Comparison of ENCODE assay signal across 28 cellular contexts in genomic region chr11:93143186-93143585, GRCh38. TPM values are rescaled to one million over a fixed set of nuclear protein-coding genes. Genes with fewer than 3 reads are reported as not detected.
DNase-seq lines count a peak whose midpoint lies in the region; ATAC-seq and TF ChIP-seq lines count a peak whose summit lies in the region.
"Had no signal": no experiment of that assay in that cellular context is flagged by ENCODE, and none has a peak within 500 bp of the region (broad histone marks: within the 10 kb centered on the region; RNA-seq: fewer than 3 reads in every experiment).

No MANE protein-coding gene starts in this region.

- no peak overlapping the region for H2AK5ac ChIP-seq in IMR-90 (ENCODE audit: low read depth, low read length)

- H3K9me3 Mint-ChIP-seq in neural progenitor cell: no peaks in the 10 kb centered on the region
- H3K9me3 Mint-ChIP-seq: nephron, type B pancreatic cell had no signal

- H3K9me1 ChIP-seq in IMR-90 (ENCODE audit: insufficient read depth, low read length): no peaks in the 10 kb centered on the region

- peaks cover 2% of the 10 kb centered on the region; the same call in 1 of the 2 replicates for H3K36me3 ChIP-seq in IMR-90 (ENCODE audit: control insufficient read depth, insufficient read depth, low read length)
- H3K36me3 ChIP-seq in neural progenitor cell: no peaks in the 10 kb centered on the region
- H3K36me3 ChIP-seq: MG63, right atrium auricular region had no signal

- H3K4ac ChIP-seq in IMR-90 (ENCODE audit: low read depth, low read length): no peak overlapping the region

- TF ChIP-seq RAD21 in IMR-90 (IDR thresholded peaks at IDR 0.05; ENCODE audit: low read length): no peak

- H3K18ac ChIP-seq in IMR-90 (ENCODE audit: low read depth, low read length): no peak overlapping the region

- no peak overlapping the region for H3K27ac Mint-ChIP-seq in neural progenitor cell
- H3K27ac Mint-ChIP-seq: activated naive CD8-positive, alpha-beta T cell treated with anti-CD3 and anti-CD28 coated beads for 36 hours; nephron; type B pancreatic cell had no signal

- peaks cover 3% of the 10 kb centered on the region for H3K36me3 Mint-ChIP-seq in neural progenitor cell

- no peak overlapping the region for H2BK15ac ChIP-seq in IMR-90 (ENCODE audit: low read depth, low read length)

- no peak overlapping the region for H3K9ac ChIP-seq in IMR-90 (ENCODE audit: low read depth, low read length)
- H3K9ac ChIP-seq in neural progenitor cell: no peak overlapping the region
- H3K9ac ChIP-seq: parathyroid adenoma had no signal

- H2BK20ac ChIP-seq in IMR-90 (ENCODE audit: low read depth, low read length): no peak overlapping the region

- H3K4me3 ChIP-seq in IMR-90 (ENCODE audit: insufficient read depth, low read depth, low read length) (no peak overlapping the region), cardiac fibroblast (replicated peaks in 1 of 2; ENCODE audit: low read depth in 2 of 2, low read length in 2 of 2) (no peak overlapping the region), neural progenitor cell (no peak overlapping the region)
- H3K4me3 ChIP-seq: lower lobe of right lung, MG63, mucosa of descending colon, right atrium auricular region, spleen had no signal

- no peak overlapping the region for H2AK9ac ChIP-seq in IMR-90 (replicated peaks; ENCODE audit: low read depth, low read length, poor library complexity)

- no peaks in the 10 kb centered on the region for H3K4me1 ChIP-seq in IMR-90 (ENCODE audit: control insufficient read depth, insufficient read depth, low read length)
- peaks cover 14% of the 10 kb centered on the region for H3K4me1 ChIP-seq in neural progenitor cell
- H3K4me1 ChIP-seq: Caco-2, lower lobe of right lung, parathyroid adenoma, right atrium auricular region, spleen had no signal

- intact Hi-C loops in IMR-90 (cut with micrococcal nuclease): no loop called here

- no peak overlapping the region for H3K4me2 ChIP-seq in IMR-90 (ENCODE audit: low read depth, low read length)
- no peak overlapping the region for H3K4me2 ChIP-seq in neural progenitor cell

- H4K5ac ChIP-seq in IMR-90 (ENCODE audit: low read depth, low read length): no peak overlapping the region

- BruUV-seq in IMR-90 (replicated peaks; lab: Mats Ljungman, UMichigan): no TSS peak

- no peak overlapping the region for H4K91ac ChIP-seq in IMR-90 (ENCODE audit: insufficient read depth, low read depth, low read length)

- H2AFZ ChIP-seq in IMR-90 (replicated peaks; ENCODE audit: low read length, poor library complexity) (no peak overlapping the region), neural progenitor cell (replicated peaks) (no peak overlapping the region)
- H2AFZ ChIP-seq: parathyroid adenoma had no signal

- no peak overlapping the region for H3K56ac ChIP-seq in IMR-90 (ENCODE audit: extremely low read depth, insufficient read depth, low read length)

- peak; percentile 90 for ATAC-seq in IMR-90 (ENCODE audit: low read depth)
- ATAC-seq in GM19467 (IDR thresholded peaks at IDR 0.05; ENCODE audit: unreplicated experiment): no peak
- ATAC-seq: activated CD4-positive, CD25-positive, alpha-beta regulatory T cell treated with anti-CD3 and anti-CD28 coated beads, Interleukin-2, amount 50 U/mL, for 24 hours; lower lobe of right lung; mucosa of descending colon had no signal

- H2BK5ac ChIP-seq in IMR-90 (ENCODE audit: low read depth, low read length, poor library complexity, severe bottlenecking): peak overlapping the region; percentile 40

- H3K9me3 ChIP-seq in IMR-90 (ENCODE audit: control insufficient read depth, insufficient read depth, low read length) (no peaks in the 10 kb centered on the region), neural progenitor cell (ENCODE audit: low read depth) (no peaks in the 10 kb centered on the region)
- H3K9me3 ChIP-seq: Caco-2, lower lobe of right lung, MG63, mucosa of descending colon, right atrium auricular region had no signal

- H4K8ac ChIP-seq in IMR-90 (ENCODE audit: low read depth in 2 of 2, low read length in 2 of 2): peak overlapping the region in 1 of 2 experiments; percentile 33; a peak in 1 of 4 replicates

- DNase-seq in EH (ENCODE audit: low read depth) (peak; percentile 85), IMR-90 (peak; percentile 76), cardiac fibroblast (ENCODE audit: low read depth in 2 of 2) (peak; percentile 7 to 40), non-pigmented ciliary epithelial cell (ENCODE audit: low read depth) (peak; percentile 43), cerebellar nuclear complex (lab: John Stamatoyannopoulos, UW) (no peak), neural progenitor cell (ENCODE audit: low spot score) (no peak)
- DNase-seq in activated CD4-positive, CD25-positive, alpha-beta regulatory T cell (lab: John Stamatoyannopoulos, UW): no peak
- DNase-seq: ACHN; activated CD4-positive, alpha-beta T cell treated with anti-CD3 and anti-CD28 coated beads, Interleukin-2, amount 50 U/mL, for 48 hours; activated effector memory CD4-positive, alpha-beta T cell treated with anti-CD3 and anti-CD28 coated beads, Interleukin-2, amount 50 U/mL, for 16 hours; activated naive CD8-positive, alpha-beta T cell treated with anti-CD3 and anti-CD28 coated beads for 36 hours; Caco-2; DMS79 treated with DMSO at 0.1 percent for 48 hours; lower lobe of right lung; MG63; mucosa of descending colon; NCI-H82; RPMI8226; spleen; stimulated activated CD4-positive, alpha-beta T cell treated with anti-CD3 and anti-CD28 coated beads, Interleukin-2, amount 100 ng/mL, for 48 hours; substantia nigra had no signal

- H2BK120ac ChIP-seq in IMR-90 (ENCODE audit: low read depth, low read length): no peak overlapping the region; the same call in 1 of the 2 replicates

- no peak overlapping the region for H3K23ac ChIP-seq in IMR-90 (ENCODE audit: low read depth, low read length)

- dilution Hi-C loops in IMR-90 (cut with HindIII; ENCODE audit: low sequenced_read_pairs, unreplicated experiment): no loop called here

- no peaks in the 10 kb centered on the region for H4K20me1 ChIP-seq in IMR-90 (ENCODE audit: insufficient read depth, low read length)
- H4K20me1 ChIP-seq in neural progenitor cell (ENCODE audit: low read depth): no peaks in the 10 kb centered on the region

- no peak overlapping the region for H3K4me3 Mint-ChIP-seq in neural progenitor cell
- H3K4me3 Mint-ChIP-seq: activated naive CD8-positive, alpha-beta T cell treated with anti-CD3 and anti-CD28 coated beads for 36 hours; nephron; type B pancreatic cell had no signal

- TF ChIP-seq POLR2A in IMR-90 (IDR thresholded peaks at IDR 0.05; ENCODE audit: low read depth, low read length): no peak

- POLR2A ChIA-PET in IMR-90 (lab: Charles Lee; ENCODE audit: unreplicated experiment): no interaction called here

- in situ Hi-C loops in IMR-90 (cut with MboI; ENCODE audit: low sequenced_read_pairs): no loop called here

- H3K27me3 ChIP-seq in IMR-90 (ENCODE audit: control insufficient read depth, insufficient read depth, low read length): no peaks in the 10 kb centered on the region
- H3K27me3 ChIP-seq in neural progenitor cell: no peaks in the 10 kb centered on the region
- H3K27me3 ChIP-seq: MG63, right atrium auricular region, spleen had no signal

- H3K27ac ChIP-seq in IMR-90 (ENCODE audit: insufficient read depth, low read length): no peak overlapping the region
- H3K27ac ChIP-seq in neural progenitor cell: no peak overlapping the region
- H3K27ac ChIP-seq: C4-2B, lower lobe of right lung, parathyroid adenoma, right atrium auricular region, spleen had no signal

- H3F3A ChIP-seq in neural progenitor cell (ENCODE audit: low read depth): peaks cover 19% of the 10 kb centered on the region

- H3K4me1 Mint-ChIP-seq in neural progenitor cell: no peaks in the 10 kb centered on the region
- H3K4me1 Mint-ChIP-seq: activated naive CD8-positive, alpha-beta T cell treated with anti-CD3 and anti-CD28 coated beads for 36 hours had no signal

- CTCF ChIA-PET in IMR-90 (lab: Yijun Ruan, JAX): no interaction called here

- H3K79me2 ChIP-seq in neural progenitor cell (ENCODE audit: low read depth): no peaks in the 10 kb centered on the region
- H3K79me2 ChIP-seq: parathyroid adenoma had no signal

- H3K27me3 Mint-ChIP-seq in neural progenitor cell (ENCODE audit: insufficient read depth, low read depth): no peaks in the 10 kb centered on the region
- H3K27me3 Mint-ChIP-seq: activated naive CD8-positive, alpha-beta T cell treated with anti-CD3 and anti-CD28 coated beads for 36 hours; type B pancreatic cell had no signal

- H3K79me1 ChIP-seq in IMR-90 (ENCODE audit: low read depth in 1 of 2, low read length in 2 of 2): no peaks in the 10 kb centered on the region

- no peak overlapping the region for H3K14ac ChIP-seq in IMR-90 (replicated peaks; ENCODE audit: low read depth, low read length)

- TF ChIP-seq CTCF in IMR-90 (conservative IDR thresholded peaks at IDR 0.05; ENCODE audit: low read depth, low read length) (no peak), cardiac fibroblast (IDR thresholded peaks at IDR 0.05; ENCODE audit: low read depth, low read length) (no peak), neural progenitor cell (IDR thresholded peaks at IDR 0.05) (no peak)

TF ChIP-seq in IMR-90, 13 proteins besides CTCF, POLR2A, EP300 and RAD21:
- no peak for TF ChIP-seq CEBPB (IDR thresholded peaks at IDR 0.05; ENCODE audit: low read depth, low read length)
- TF ChIP-seq ELK1 (IDR thresholded peaks at IDR 0.05; ENCODE audit: borderline replicate concordance, low read depth, low read length): no peak
- no peak for TF ChIP-seq MXI1 (IDR thresholded peaks at IDR 0.05; ENCODE audit: borderline replicate concordance, low read depth, low read length)
- TF ChIP-seq NFE2L2 (IDR thresholded peaks at IDR 0.05; ENCODE audit: low read depth, low read length): no peak
- TF ChIP-seq CHD1 (IDR thresholded peaks at IDR 0.05; ENCODE audit: low read depth, low read length): no peak
- no peak for TF ChIP-seq RCOR1 (IDR thresholded peaks at IDR 0.05; ENCODE audit: insufficient replicate concordance, low read length)
- no peak for TF ChIP-seq RFX5 (IDR thresholded peaks at IDR 0.05; ENCODE audit: low read depth, low read length)
- no peak for TF ChIP-seq SMC3 (IDR thresholded peaks at IDR 0.05; ENCODE audit: low read depth, low read length)

RNA-seq across cellular contexts. Expression of gene SLC36A4, which starts 54.6 kb away (rescaled TPM):
- total RNA-seq in IMR-90 (2012; rRNA removed) (13.1 and 23.6 TPM in 2 replicates), neural progenitor cell (ENCODE audit: low replicate concordance) (31.6 and 67.6 TPM in 2 replicates)
- polyA plus RNA-seq in IMR-90 (2012; rRNA removed): 6.2 and 9.2 TPM in 2 replicates
- polyA plus RNA-seq in IMR-90 (2012; cell fraction: cytosol; rRNA removed): 3.5 and 4.7 TPM in 2 replicates
- polyA plus RNA-seq in IMR-90 (2012; cell fraction: nucleus; rRNA removed; ENCODE audit: low replicate concordance): 2.2 and 7.3 TPM in 2 replicates

Comparison
In these comparisons a context has a peak if more than half of its experiments do, and no peak if none do; other contexts are left out.
1. DNase-seq: peak in EH (single experiment), IMR-90 (single experiment), cardiac fibroblast (2 of 2) and non-pigmented ciliary epithelial cell (single experiment); none in cerebellar nuclear complex (0 of 2), activated CD4-positive, CD25-positive, alpha-beta regulatory T cell (0 of 4) and neural progenitor cell (single experiment).